In the genomic region with DNA sequence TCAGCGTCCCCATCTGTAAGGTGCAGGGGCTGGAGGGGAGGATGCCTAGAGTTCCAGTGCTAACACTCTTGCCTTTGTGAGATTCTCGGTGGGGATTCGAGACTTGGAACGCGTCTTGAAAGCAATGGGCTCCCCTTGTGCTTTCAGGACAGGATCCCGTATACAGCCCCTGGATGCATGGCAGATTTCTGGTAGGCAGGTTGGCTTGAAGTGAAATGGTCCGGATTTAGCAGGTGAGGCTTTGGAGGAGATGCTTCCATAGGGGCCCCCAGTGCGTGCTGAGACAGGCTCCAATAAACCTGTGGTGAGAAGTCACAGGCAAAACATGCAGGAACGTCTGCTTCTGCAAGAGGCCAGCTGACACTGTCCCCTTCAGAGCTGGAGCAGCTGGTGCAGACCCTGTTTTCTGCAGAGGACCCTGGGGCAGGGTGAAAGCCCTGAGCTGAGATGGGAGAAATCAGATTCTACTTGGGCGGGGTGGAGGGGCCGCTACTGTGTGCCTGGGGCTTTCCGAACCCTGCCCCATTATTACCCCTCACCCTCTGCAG, we compare ENCODE assay signal across 17 cellular contexts.
DNase-seq lines count a peak whose midpoint lies in the region; ATAC-seq and TF ChIP-seq lines count a peak whose summit lies in the region.
"Had no signal": no experiment of that assay in that cellular context is flagged by ENCODE, and none has a peak within 500 bp of the region (broad histone marks: within the 10 kb centered on the region; RNA-seq: fewer than 3 reads in every experiment).

No MANE protein-coding gene starts in this region.

- no peaks in the 10 kb centered on the region for H4K20me1 ChIP-seq in PC-9 (ENCODE audit: insufficient read depth)

- POLR2A ChIA-PET in PC-9 (lab: Charles Lee; ENCODE audit: unreplicated experiment), result no interaction called here

- H3K27ac Mint-ChIP-seq in natural killer cell, result no peak overlapping the region
- H3K27ac Mint-ChIP-seq in natural killer cell treated with Interleukin-12 subunit alpha and Interleukin-12 subunit beta and Interleukin-15 and Interleukin-18, amount 100 ng/mL, for 72 hours, result no peak overlapping the region
- H3K27ac Mint-ChIP-seq: IgD-negative memory B cell had no signal

- H2BK15ac ChIP-seq in neuronal stem cell (ENCODE audit: low read length), result peak overlapping the region; percentile 28

- no CpG with 5 or more reads among the region's 12 CpGs for WGBS in neuronal stem cell (ENCODE audit: extremely low coverage in 2 of 2, insufficient read length in 2 of 2, insufficient replicate concordance in 1 of 2), 2 donors

- H3K23ac ChIP-seq in neuronal stem cell (ENCODE audit: low read depth, low read length, poor library complexity), result peak overlapping the region; percentile 1

- no peaks in the 10 kb centered on the region for H3K36me3 Mint-ChIP-seq in natural killer cell
- no peaks in the 10 kb centered on the region for H3K36me3 Mint-ChIP-seq in natural killer cell treated with Interleukin-12 subunit alpha and Interleukin-12 subunit beta and Interleukin-15 and Interleukin-18, amount 100 ng/mL, for 72 hours

- no peak overlapping the region for H4K8ac ChIP-seq in neuronal stem cell (ENCODE audit: low read depth, low read length)

- peaks cover 4 to 12% of the 10 kb centered on the region in 2 donors for H3K4me1 ChIP-seq in neuronal stem cell (ENCODE audit: control insufficient read depth in 2 of 2, insufficient read depth in 1 of 2, low read depth in 1 of 2, low read length in 2 of 2)
- H3K4me1 ChIP-seq in PC-9 (replicated peaks; ENCODE audit: insufficient read depth), result no peaks in the 10 kb centered on the region
- H3K4me1 ChIP-seq: Peyer's patch had no signal

- intact Hi-C loops in natural killer cell (cut with micrococcal nuclease), result no loop called here
- intact Hi-C loops in PC-9 (cut with micrococcal nuclease; ENCODE audit: unreplicated experiment), result no loop called here

- no peak for TF ChIP-seq CTCF in natural killer cell (IDR thresholded peaks at IDR 0.05)
- no peak for TF ChIP-seq CTCF in coronary artery (IDR thresholded peaks at IDR 0.05)
- TF ChIP-seq CTCF in PC-9 (conservative IDR thresholded peaks at IDR 0.05), result no peak

- H3K4me3 Mint-ChIP-seq in natural killer cell, result no peak overlapping the region
- H3K4me3 Mint-ChIP-seq in natural killer cell treated with Interleukin-12 subunit alpha and Interleukin-12 subunit beta and Interleukin-15 and Interleukin-18, amount 100 ng/mL, for 72 hours, result no peak overlapping the region
- H3K4me3 Mint-ChIP-seq: IgD-negative memory B cell had no signal

- CTCF ChIA-PET in PC-9 (lab: Charles Lee), result no interaction called here

- no peaks in the 10 kb centered on the region for H3K36me3 ChIP-seq in neuronal stem cell (replicated peaks in 1 of 2; ENCODE audit: control insufficient read depth in 2 of 2, insufficient read depth in 2 of 2, low read length in 2 of 2)
- H3K36me3 ChIP-seq in PC-9 (ENCODE audit: low read depth), result no peaks in the 10 kb centered on the region
- H3K36me3 ChIP-seq: Peyer's patch had no signal

- no peak overlapping the region for H4K91ac ChIP-seq in neuronal stem cell (ENCODE audit: low read depth, low read length, poor library complexity)

- no peak overlapping the region for H3K9ac ChIP-seq in neuronal stem cell (ENCODE audit: low read depth, low read length, poor library complexity)
- H3K9ac ChIP-seq: SK-N-SH had no signal

- no peak overlapping the region for H3K4me2 ChIP-seq in neuronal stem cell (ENCODE audit: insufficient read depth, low read length, poor library complexity, severe bottlenecking)
- H3K4me2 ChIP-seq in PC-9, result no peak overlapping the region
- H3K4me2 ChIP-seq: SK-N-SH had no signal

- DNase-seq in natural killer cell (peak; percentile 11), coronary artery (ENCODE audit: low spot score) (peak; percentile 36), neuronal stem cell (ENCODE audit: low spot score) (no peak), substantia nigra (lab: John Stamatoyannopoulos, UW) (no peak), PC-9 (no peak)
- DNase-seq in natural killer cell treated with Interleukin-12 subunit alpha and Interleukin-12 subunit beta and Interleukin-15 and Interleukin-18, amount 100 ng/mL, for 72 hours (ENCODE audit: low spot score), result no peak
- DNase-seq: ACHN, COR-L47, H7, Kasumi-1, NCI-H1105 treated with DMSO at 0.1 percent for 48 hours, NCI-H1930, SK-N-SH had no signal

- no peaks in the 10 kb centered on the region for H3K79me2 ChIP-seq in PC-9 (ENCODE audit: low read depth)

- no peaks in the 10 kb centered on the region for H3K9me2 ChIP-seq in PC-9 (ENCODE audit: insufficient read depth)
- H3K9me2 ChIP-seq: SK-N-SH had no signal

- BruUV-seq in PC-9 (replicated peaks; lab: Mats Ljungman, UMichigan), result no TSS peak

- H3K4me3 ChIP-seq in coronary artery (no peak overlapping the region), neuronal stem cell (ENCODE audit: low read length in 2 of 2) (no peak overlapping the region), PC-9 (no peak overlapping the region)
- H3K4me3 ChIP-seq: Peyer's patch had no signal

- H3F3A ChIP-seq in PC-9 (ENCODE audit: insufficient read depth, low read depth), result no peaks in the 10 kb centered on the region

- ATAC-seq in natural killer cell, result no peak
- ATAC-seq in natural killer cell treated with Interleukin-12 subunit alpha and Interleukin-12 subunit beta and Interleukin-15 and Interleukin-18, amount 100 ng/mL, for 72 hours, result no peak
- no peak for ATAC-seq in GM21786 (IDR thresholded peaks at IDR 0.05; ENCODE audit: unreplicated experiment)
- ATAC-seq: Right ventricle myocardium inferior had no signal

- peak overlapping the region; percentile 53 for H3K18ac ChIP-seq in neuronal stem cell (ENCODE audit: low read length)

- H3K14ac ChIP-seq in neuronal stem cell (ENCODE audit: low read length), result no peak overlapping the region

- H3K27me3 ChIP-seq in neuronal stem cell (ENCODE audit: control insufficient read depth in 3 of 3, insufficient read depth in 3 of 3, low read depth in 1 of 3, low read length in 3 of 3) (no peaks in the 10 kb centered on the region), PC-9 (ENCODE audit: insufficient read depth, low read depth) (no peaks in the 10 kb centered on the region)
- H3K27me3 ChIP-seq: Peyer's patch had no signal

- no peaks in the 10 kb centered on the region for H3K4me1 Mint-ChIP-seq in natural killer cell
- H3K4me1 Mint-ChIP-seq in natural killer cell treated with Interleukin-12 subunit alpha and Interleukin-12 subunit beta and Interleukin-15 and Interleukin-18, amount 100 ng/mL, for 72 hours (ENCODE audit: low read depth in 2 of 2), result no peaks in the 10 kb centered on the region
- H3K4me1 Mint-ChIP-seq: IgD-negative memory B cell had no signal

- no peak overlapping the region for H2AK5ac ChIP-seq in neuronal stem cell (ENCODE audit: low read depth, low read length)

- H2BK120ac ChIP-seq in neuronal stem cell (ENCODE audit: low read depth, low read length), result no peak overlapping the region

- H3K79me1 ChIP-seq in neuronal stem cell (ENCODE audit: low read depth, low read length), result no peaks in the 10 kb centered on the region

- H3K9me3 ChIP-seq in neuronal stem cell (replicated peaks in 1 of 2; ENCODE audit: control insufficient read depth in 2 of 2, insufficient read depth in 1 of 2, low read depth in 1 of 2, low read length in 2 of 2), result peaks cover 0 to 2% of the 10 kb centered on the region in 2 donors
- H3K9me3 ChIP-seq in PC-9 (ENCODE audit: insufficient read depth, low read depth), result no peaks in the 10 kb centered on the region
- H3K9me3 ChIP-seq: Peyer's patch, SK-N-SH had no signal

- H2AFZ ChIP-seq in neuronal stem cell (ENCODE audit: low read length) (no peak overlapping the region), PC-9 (no peak overlapping the region)

- H3K27me3 Mint-ChIP-seq in natural killer cell (ENCODE audit: low read depth in 2 of 2), result peaks cover 37 to 39% of the 10 kb centered on the region in 2 donors
- peaks cover 42 to 60% of the 10 kb centered on the region in 2 donors for H3K27me3 Mint-ChIP-seq in natural killer cell treated with Interleukin-12 subunit alpha and Interleukin-12 subunit beta and Interleukin-15 and Interleukin-18, amount 100 ng/mL, for 72 hours

- H2BK5ac ChIP-seq in neuronal stem cell (ENCODE audit: low read length), result no peak overlapping the region

- H3K27ac ChIP-seq in coronary artery (no peak overlapping the region), neuronal stem cell (replicated peaks; ENCODE audit: low read length) (no peak overlapping the region), substantia nigra (ENCODE audit: low read depth, low read length, poor library complexity, severe bottlenecking) (no peak overlapping the region), PC-9 (no peak overlapping the region)
- H3K27ac ChIP-seq: Peyer's patch had no signal

- H3K9me3 Mint-ChIP-seq in natural killer cell, result no peaks in the 10 kb centered on the region
- H3K9me3 Mint-ChIP-seq in natural killer cell treated with Interleukin-12 subunit alpha and Interleukin-12 subunit beta and Interleukin-15 and Interleukin-18, amount 100 ng/mL, for 72 hours, result no peaks in the 10 kb centered on the region

- H2BK12ac ChIP-seq in neuronal stem cell (ENCODE audit: low read length), result no peak overlapping the region

- H3K4ac ChIP-seq in neuronal stem cell (ENCODE audit: low read length), result no peak overlapping the region

Comparison
In these comparisons a context has a peak if more than half of its experiments do, and no peak if none do; other contexts are left out.
1. DNase-seq: peak in natural killer cell (single experiment) and coronary artery (single experiment); none in natural killer cell treated with Interleukin-12 subunit alpha and Interleukin-12 subunit beta and Interleukin-15 and Interleukin-18, amount 100 ng/mL, for 72 hours (single experiment), neuronal stem cell (single experiment), substantia nigra (0 of 49) and PC-9 (0 of 2).